6 cellular contexts compared by ENCODE assay signal in genomic region chr4:14504162-14504561, GRCh38.
"Had no signal": no experiment of that assay in that cellular context is flagged by ENCODE, and none has a peak within 500 bp of the region (broad histone marks: within the 10 kb centered on the region; RNA-seq: fewer than 3 reads in every experiment).

No MANE protein-coding gene starts in this region.

- DNase-seq: IMR-90, KBM-7, KG1 had no signal

- ATAC-seq: HepG2, K562 had no signal

- H3K27ac ChIP-seq: HL-60 had no signal

- H3K4me3 ChIP-seq: K562 had no signal
